ENCODE assay signal across 7 cellular contexts in genomic region chr4:2441393-2442174, GRCh38. TPM values are rescaled to one million over a fixed set of nuclear protein-coding genes. Genes with fewer than 3 reads are reported as not detected.
DNase-seq lines count a peak whose midpoint lies in the region; ATAC-seq and TF ChIP-seq lines count a peak whose summit lies in the region.

No MANE protein-coding gene starts in this region.

- no peaks in the 10 kb centered on the region for H4K20me1 ChIP-seq in HCT116 (ENCODE audit: insufficient read depth)

- H2AFZ ChIP-seq in HCT116 (ENCODE audit: low read depth, low read length, poor library complexity, severe bottlenecking) = peak overlapping the region; percentile 77

- H3K27me3 ChIP-seq in HCT116 (ENCODE audit: insufficient read depth, low read length) (no peaks in the 10 kb centered on the region), WERI-Rb-1 (ENCODE audit: insufficient read depth, low read depth, severe bottlenecking) (no peaks in the 10 kb centered on the region), lower lobe of right lung (ENCODE audit: low read depth) (no peaks in the 10 kb centered on the region)

- H3K9me3 ChIP-seq in HCT116 (ENCODE audit: control insufficient read depth in 1 of 2, insufficient read depth in 1 of 2, low read depth in 1 of 2, low read length in 2 of 2) = no peaks in the 10 kb centered on the region
- no peaks in the 10 kb centered on the region for H3K9me3 ChIP-seq in WERI-Rb-1 (ENCODE audit: severe bottlenecking)
- H3K9me3 ChIP-seq in lower lobe of right lung = no peaks in the 10 kb centered on the region

- no peak overlapping the region for H3K4me3 Mint-ChIP-seq in central memory CD8-positive, alpha-beta T cell

- H3K4me2 ChIP-seq in HCT116 (ENCODE audit: low read length) = peak overlapping the region; percentile 50

- H3K4me3 ChIP-seq in HCT116 (replicated peaks in 1 of 2; ENCODE audit: low read depth in 1 of 2, low read length in 2 of 2) (no peak overlapping the region), WERI-Rb-1 (ENCODE audit: low read depth, low read length) (peak overlapping the region; percentile 19; the same call in 1 of the 2 replicates), lower lobe of right lung (no peak overlapping the region)

- DNase-seq in HCT116 (ENCODE audit: low read depth, low spot score) = peak; percentile 85
- peak; percentile 48 for DNase-seq in NCI-H1105 (lab: John Stamatoyannopoulos, UW)
- peak; percentile 97 for DNase-seq in WERI-Rb-1
- DNase-seq in central memory CD8-positive, alpha-beta T cell (ENCODE audit: low spot score in 2 of 2) = peak; percentile 62 to 66
- peak; percentile 77 for DNase-seq in lower lobe of right lung
- peak; percentile 54 for DNase-seq in stimulated activated CD8-positive, alpha-beta memory T cell treated with anti-CD3 and anti-CD28 coated beads, Interleukin-7, amount 100 ng/mL, for 24 hours (ENCODE audit: low read depth)

- H3K27me3 Mint-ChIP-seq in central memory CD8-positive, alpha-beta T cell = no peaks in the 10 kb centered on the region

- H3K9me3 Mint-ChIP-seq in central memory CD8-positive, alpha-beta T cell = no peaks in the 10 kb centered on the region

- intact Hi-C loops in HCT116 (cut with micrococcal nuclease) = loop anchor here (1.0 kb wide), 2 partner anchors 161 to 221 kb away; no protein-coding TSS in a partner anchor
- intact Hi-C loops in lower lobe of right lung (cut with DNase I) = no loop called here

- RAD21 ChIA-PET in HCT116 (lab: Charles Lee; ENCODE audit: low non-redundant PET in 1 of 2, low total read pairs in 2 of 2, uncharacterized antibody in 2 of 2, unreplicated experiment in 2 of 2) = interaction anchor here (0.8 to 1.2 kb wide), 3 partner anchors 200 to 222 kb away, joined by 3 to 7 read pairs (median 3); partner anchors contain the start of genes HAUS3 (in 1 of the 2) and POLN (in 1 of the 2)

- no peak overlapping the region for H3K9ac ChIP-seq in HCT116 (ENCODE audit: low read length)

- H3K36me3 Mint-ChIP-seq in central memory CD8-positive, alpha-beta T cell (ENCODE audit: insufficient read depth) = no peaks in the 10 kb centered on the region

- POLR2A ChIA-PET in HCT116 (lab: Charles Lee) = no interaction called here

- H3K36me3 ChIP-seq in HCT116 (ENCODE audit: control insufficient read depth in 1 of 2, insufficient read depth in 2 of 2, low read length in 2 of 2) (no peaks in the 10 kb centered on the region), WERI-Rb-1 (no peaks in the 10 kb centered on the region), lower lobe of right lung (no peaks in the 10 kb centered on the region)

- peaks cover 6% of the 10 kb centered on the region for H3K4me1 Mint-ChIP-seq in central memory CD8-positive, alpha-beta T cell

- no TSS peak for BruUV-seq in HCT116 (replicated peaks; lab: Mats Ljungman, UMichigan)

- no peaks in the 10 kb centered on the region for H3K9me2 ChIP-seq in HCT116 (ENCODE audit: insufficient read depth)

- TF ChIP-seq CTCF in GM12874 (IDR thresholded peaks at IDR 0.05; ENCODE audit: insufficient read depth, low read depth, low read length) (peak; percentile 96), HCT116 (IDR thresholded peaks at IDR 0.05 in 2 of 3, conservative IDR thresholded peaks at IDR 0.05 in 1 of 3; ENCODE audit: borderline replicate concordance in 1 of 3, insufficient read depth in 1 of 3, low read depth in 2 of 3, low read length in 2 of 3) (peak; percentile 97 to 100 (median 99)), WERI-Rb-1 (IDR thresholded peaks at IDR 0.05; ENCODE audit: low read depth, low read length) (peak; percentile 100), lower lobe of right lung (IDR thresholded peaks at IDR 0.05) (peak; percentile 75)

- CTCF ChIA-PET in HCT116 (lab: Charles Lee) = interaction anchor here (0.6 to 2.7 kb wide), 19 partner anchors 8 to 224 kb away, joined by 3 to 38 read pairs (median 5); partner anchors contain the start of genes CFAP99, HAUS3, MXD4 and POLN

- H3K27ac ChIP-seq in HCT116 (ENCODE audit: low read depth, low read length) = no peak overlapping the region; the same call in 1 of the 2 replicates
- H3K27ac ChIP-seq in WERI-Rb-1 = no peak overlapping the region; the same call in 1 of the 2 replicates
- H3K27ac ChIP-seq in lower lobe of right lung = no peak overlapping the region

- peak; percentile 90 for TF ChIP-seq RAD21 in HCT116 (IDR thresholded peaks at IDR 0.05; ENCODE audit: low read depth)

- H3K4me1 ChIP-seq in HCT116 (ENCODE audit: control insufficient read depth in 1 of 2, insufficient read depth in 2 of 2, low read length in 2 of 2) (peaks cover 4 to 10% of the 10 kb centered on the region in 2 experiments; a peak in 3 of 4 replicates), lower lobe of right lung (no peaks in the 10 kb centered on the region)

- H3K79me2 ChIP-seq in HCT116 (ENCODE audit: insufficient read depth, low read length) = no peaks in the 10 kb centered on the region

- ATAC-seq in HCT116 (peak; percentile 99), lower lobe of right lung (peak; percentile 77 to 80)
- peak; percentile 97 for ATAC-seq in central memory CD8-positive, alpha-beta T cell (replicated peaks; ENCODE audit: extremely low read depth, poor library complexity, severe bottlenecking)

- H3K27ac Mint-ChIP-seq in central memory CD8-positive, alpha-beta T cell (ENCODE audit: low read depth) = no peak overlapping the region

- no peak for TF ChIP-seq POLR2A in HCT116 (IDR thresholded peaks at IDR 0.05; ENCODE audit: borderline replicate concordance, extremely low read depth, insufficient read depth, insufficient read length)

TF ChIP-seq in HCT116, 20 proteins besides CTCF, POLR2A, EP300 and RAD21:
- peak; percentile 66 for TF ChIP-seq YY1 (IDR thresholded peaks at IDR 0.05; ENCODE audit: extremely low read depth, insufficient replicate concordance, low read depth, low read length)
- TF ChIP-seq EGR1 (IDR thresholded peaks at IDR 0.05; ENCODE audit: low read depth) = peak; percentile 80
- TF ChIP-seq CEBPB (IDR thresholded peaks at IDR 0.05; ENCODE audit: low read depth) = no peak

RNA-seq across cellular contexts. Expression of gene CFAP99, which starts 22.8 kb away (rescaled TPM):
- 0.42 TPM for total RNA-seq in HCT116 (2021; ENCODE audit: unreplicated experiment)
- 0.16 and 0.35 TPM in 2 replicates for polyA plus RNA-seq in HCT116 (2012)
- 4.3 TPM for total RNA-seq in lower lobe of right lung

RNA-seq across cellular contexts. Expression of gene ZFYVE28, which starts 23.1 kb away (rescaled TPM):
- total RNA-seq in HCT116 (2021; ENCODE audit: unreplicated experiment) (19.2 TPM), lower lobe of right lung (12.9 TPM)
- 13.6 and 15.5 TPM in 2 replicates for polyA plus RNA-seq in HCT116 (2012)

RNA-seq across cellular contexts. Expression of gene RNF4, which starts 27.3 kb away (rescaled TPM):
- total RNA-seq in HCT116 (2021; ENCODE audit: unreplicated experiment) = 62.3 TPM
- polyA plus RNA-seq in HCT116 (2012) = 41.4 and 44.5 TPM in 2 replicates
- total RNA-seq in lower lobe of right lung = 39.3 TPM
